Comparison of ENCODE assay signal across 19 cellular contexts in genomic region chr11:77303328-77303727, GRCh38. TPM values are rescaled to one million over a fixed set of nuclear protein-coding genes. Genes with fewer than 3 reads are reported as not detected.
DNase-seq lines count a peak whose midpoint lies in the region; ATAC-seq, FAIRE-seq and TF ChIP-seq lines count a peak whose summit lies in the region.
"Had no signal": no experiment of that assay in that cellular context is flagged by ENCODE, and none has a peak within 500 bp of the region (broad histone marks: within the 10 kb centered on the region; RNA-seq: fewer than 3 reads in every experiment).

No MANE protein-coding gene starts in this region.

- POLR2A ChIA-PET in HepG2 (lab: Yijun Ruan, JAX) = no interaction called here

- no peak overlapping the region for H3K9ac ChIP-seq in HepG2 (ENCODE audit: insufficient read depth, low read depth, low read length)
- H3K9ac ChIP-seq: BLaER1 treated with 17β-estradiol and CSF1 and Interleukin-3, amounts not matched to agents 10 nM and 100 nM; GM23248 had no signal

- no peak for TF ChIP-seq RAD21 in HepG2 (CRISPR knock-in tag; IDR thresholded peaks at IDR 0.05)

- H3K27ac ChIP-seq in HepG2 (ENCODE audit: extremely low read length, insufficient read depth, low read length) (no peak overlapping the region), right lobe of liver (no peak overlapping the region), esophagus muscularis mucosa (replicated peaks in 1 of 4) (no peak overlapping the region), hepatocyte (no peak overlapping the region)
- H3K27ac ChIP-seq: BLaER1 treated with 17β-estradiol and CSF1 and Interleukin-3, amounts not matched to agents 10 nM and 100 nM; GM23248 had no signal

- no peaks in the 10 kb centered on the region for H3K9me2 ChIP-seq in hepatocyte (replicated peaks; ENCODE audit: insufficient read depth)

- ATAC-seq in HepG2 = peak; percentile 58; the same call in 2 of the 3 replicates
- no peak for ATAC-seq in right lobe of liver
- ATAC-seq: GM12878 had no signal

- H3K79me2 ChIP-seq in HepG2 (ENCODE audit: insufficient read depth, low read length) (no peaks in the 10 kb centered on the region), hepatocyte (no peaks in the 10 kb centered on the region)

- H3K4me1 ChIP-seq in HepG2 (ENCODE audit: insufficient read depth, low read length) = peaks cover 40% of the 10 kb centered on the region
- H3K4me1 ChIP-seq in right lobe of liver = peaks cover 0 to 5% (median 0%) of the 10 kb centered on the region in 4 donors
- H3K4me1 ChIP-seq in esophagus muscularis mucosa = no peaks in the 10 kb centered on the region
- no peaks in the 10 kb centered on the region for H3K4me1 ChIP-seq in hepatocyte (ENCODE audit: insufficient read depth)
- H3K4me1 ChIP-seq: BLaER1 treated with 17β-estradiol and CSF1 and Interleukin-3, amounts not matched to agents 10 nM and 100 nM had no signal

- FAIRE-seq in HepG2 (lab: Jason Lieb, UNC) = no peak
- FAIRE-seq: GM12878, GM18507 had no signal

- DNase-seq in HepG2 (ENCODE audit: low spot score) = no peak
- no peak for DNase-seq in right lobe of liver
- DNase-seq in SK-N-DZ (ENCODE audit: low spot score) = peak; percentile 37
- peak; percentile 29 for DNase-seq in esophagus muscularis mucosa (ENCODE audit: extremely low spot score)
- DNase-seq in NCI-H2107 (lab: John Stamatoyannopoulos, UW) = no peak
- no peak for DNase-seq in GOT3 (lab: John Stamatoyannopoulos, UW)
- DNase-seq in hepatocyte (ENCODE audit: low spot score) = no peak
- DNase-seq: ACHN; CD4-positive, CD25-positive, alpha-beta regulatory T cell; DMS79; GM23248; HCEC 1CT had no signal

- 5% methylated on average over 2 of the region's 2 CpGs for WGBS in HepG2 (ENCODE audit: low lambda C conversion rate)
- 93% methylated on average over 2 of the region's 2 CpGs for WGBS in right lobe of liver (ENCODE audit: insufficient coverage, low coverage, low lambda C conversion rate, missing lambda C conversion rate)
- 84% methylated on average over 2 of the region's 2 CpGs for WGBS in esophagus muscularis mucosa
- 87% methylated on average over 2 of the region's 2 CpGs for WGBS in hepatocyte (ENCODE audit: low lambda C conversion rate, missing lambda C conversion rate)

- TF ChIP-seq POLR2A in HepG2 (IDR thresholded peaks at IDR 0.05; ENCODE audit: insufficient read depth in 1 of 2, low read depth in 2 of 2, low read length in 2 of 2) = no peak
- no peak for TF ChIP-seq POLR2A in right lobe of liver (IDR thresholded peaks at IDR 0.05)
- no peak for TF ChIP-seq POLR2A in esophagus muscularis mucosa (IDR thresholded peaks at IDR 0.05; ENCODE audit: low read depth)

- no peaks in the 10 kb centered on the region for H3K9me3 ChIP-seq in HepG2 (ENCODE audit: low read length)
- H3K9me3 ChIP-seq in right lobe of liver = no peaks in the 10 kb centered on the region
- H3K9me3 ChIP-seq in esophagus muscularis mucosa = no peaks in the 10 kb centered on the region
- no peaks in the 10 kb centered on the region for H3K9me3 ChIP-seq in hepatocyte (ENCODE audit: low read depth)

- H4K20me1 ChIP-seq in HepG2 (ENCODE audit: insufficient read depth, low read length) (no peaks in the 10 kb centered on the region), hepatocyte (ENCODE audit: insufficient read depth, poor library complexity, severe bottlenecking) (no peaks in the 10 kb centered on the region)
- H4K20me1 ChIP-seq: BLaER1 treated with 17β-estradiol and CSF1 and Interleukin-3, amounts not matched to agents 10 nM and 100 nM had no signal

- TF ChIP-seq EP300 in HepG2 (IDR thresholded peaks at IDR 0.05; ENCODE audit: low read depth in 2 of 2, low read length in 2 of 2) (no peak), HepG2 (CRISPR knock-in tag; IDR thresholded peaks at IDR 0.05; ENCODE audit: borderline replicate concordance) (no peak), esophagus muscularis mucosa (IDR thresholded peaks at IDR 0.05) (no peak)

- no peaks in the 10 kb centered on the region for H3K27me3 ChIP-seq in HepG2 (ENCODE audit: control insufficient read depth in 1 of 2, insufficient read depth in 2 of 2, low read length in 2 of 2)
- no peaks in the 10 kb centered on the region for H3K27me3 ChIP-seq in right lobe of liver
- H3K27me3 ChIP-seq in esophagus muscularis mucosa = no peaks in the 10 kb centered on the region
- no peaks in the 10 kb centered on the region for H3K27me3 ChIP-seq in hepatocyte
- H3K27me3 ChIP-seq: BLaER1 treated with 17β-estradiol and CSF1 and Interleukin-3, amounts not matched to agents 10 nM and 100 nM had no signal

- H2AFZ ChIP-seq in HepG2 (ENCODE audit: low read length) = no peak overlapping the region
- H2AFZ ChIP-seq in hepatocyte = no peak overlapping the region
- H2AFZ ChIP-seq: GM23248 had no signal

- TF ChIP-seq CTCF in HepG2 (CRISPR knock-in tag; IDR thresholded peaks at IDR 0.05) = no peak
- no peak for TF ChIP-seq CTCF in right lobe of liver (IDR thresholded peaks at IDR 0.05)
- TF ChIP-seq CTCF in esophagus muscularis mucosa (IDR thresholded peaks at IDR 0.05) = no peak
- no peak for TF ChIP-seq CTCF in hepatocyte (IDR thresholded peaks at IDR 0.05; ENCODE audit: poor library complexity)

- no TSS peak for BruUV-seq in HepG2 (replicated peaks; lab: Mats Ljungman, UMichigan)

- CTCF ChIA-PET in HepG2 (lab: Yijun Ruan, JAX; ENCODE audit: low intra/inter-chr PET ratio, low total read pairs) = no interaction called here

- no peak overlapping the region for H3K4me2 ChIP-seq in HepG2 (ENCODE audit: low read depth, low read length)
- H3K4me2 ChIP-seq in hepatocyte = no peak overlapping the region
- H3K4me2 ChIP-seq: BLaER1 treated with 17β-estradiol and CSF1 and Interleukin-3, amounts not matched to agents 10 nM and 100 nM had no signal

- in situ Hi-C loops in HepG2 (cut with HindIII; ENCODE audit: extremely low pct_ligation_motif_present, low pct_unique_long_range_greater_than_20kb) = no loop called here

- H3K36me3 ChIP-seq in HepG2 (replicated peaks in 1 of 2; ENCODE audit: control insufficient read depth in 1 of 2, insufficient read depth in 2 of 2, low read length in 2 of 2) (no peaks in the 10 kb centered on the region), right lobe of liver (no peaks in the 10 kb centered on the region), esophagus muscularis mucosa (no peaks in the 10 kb centered on the region), hepatocyte (replicated peaks; ENCODE audit: insufficient read depth, low read depth) (no peaks in the 10 kb centered on the region)
- H3K36me3 ChIP-seq: BLaER1 treated with 17β-estradiol and CSF1 and Interleukin-3, amounts not matched to agents 10 nM and 100 nM had no signal

- no peak overlapping the region for H3K4me3 ChIP-seq in HepG2 (replicated peaks in 1 of 3; ENCODE audit: insufficient read depth in 1 of 3, low read depth in 2 of 3, low read length in 3 of 3)
- no peak overlapping the region for H3K4me3 ChIP-seq in right lobe of liver
- H3K4me3 ChIP-seq in esophagus muscularis mucosa = no peak overlapping the region
- no peak overlapping the region for H3K4me3 ChIP-seq in hepatocyte
- H3K4me3 ChIP-seq: BLaER1 treated with 17β-estradiol and CSF1 and Interleukin-3, amounts not matched to agents 10 nM and 100 nM; GM12878; GM23248 had no signal

- intact Hi-C loops in HepG2 (cut with micrococcal nuclease; ENCODE audit: unreplicated experiment) = no loop called here
- intact Hi-C loops in right lobe of liver (cut with DNase I) = no loop called here
- intact Hi-C loops in esophagus muscularis mucosa (cut with DNase I) = no loop called here

TF ChIP-seq in HepG2, 621 proteins besides CTCF, POLR2A, EP300 and RAD21 (continues in another document):
- TF ChIP-seq ZNF20 (CRISPR knock-in tag; IDR thresholded peaks at IDR 0.05) (no peak), KDM2A (CRISPR knock-in tag; IDR thresholded peaks at IDR 0.05; ENCODE audit: borderline replicate concordance, low read depth) (no peak), HMG20A (CRISPR knock-in tag; IDR thresholded peaks at IDR 0.05; ENCODE audit: borderline replicate concordance) (no peak), IRF9 (CRISPR knock-in tag; IDR thresholded peaks at IDR 0.05; ENCODE audit: borderline replicate concordance) (no peak)

RNA-seq across cellular contexts. Expression of gene GDPD4, which starts 1.8 kb away (rescaled TPM):
- total RNA-seq in HepG2 (2016; rRNA removed; fragmentation: Illumina TruSeq; extraction: Trizol) (not detected in 2 replicates), right lobe of liver (under 1 TPM in 4 of 6 experiments, not detected in 2; 0.29 to 0.53 (median 0.44) TPM), esophagus muscularis mucosa (not detected), hepatocyte (0.20 and 0.47 TPM in 2 replicates)
- total RNA-seq in HepG2 (2016; cell fraction: cytosol; rRNA removed; fragmentation: Illumina TruSeq; extraction: Trizol; ENCODE audit: low read depth) = not detected in 2 replicates
- total RNA-seq in HepG2 (2016; cell fraction: insoluble cytoplasmic fraction; rRNA removed; fragmentation: Illumina TruSeq; extraction: Trizol) = not detected in 2 replicates
- not detected in 2 replicates for total RNA-seq in HepG2 (2016; cell fraction: membrane; rRNA removed; fragmentation: Illumina TruSeq; extraction: Trizol)
- total RNA-seq in HepG2 (2016; cell fraction: nucleus; rRNA removed; fragmentation: Illumina TruSeq; extraction: Trizol) = not detected in 2 replicates
- polyA plus RNA-seq in HepG2 (2011; rRNA removed) (not detected in 2 replicates), hepatocyte (0.57 and 1.1 TPM in 2 replicates)
- not detected in 2 replicates for polyA plus RNA-seq in HepG2 (2011; cell fraction: cytosol; rRNA removed)
- not detected in 2 replicates for polyA plus RNA-seq in HepG2 (2011; cell fraction: nucleus; rRNA removed)
- 0.12 TPM in 1 of 2 replicates, not detected in the other for polyA plus RNA-seq in HepG2 (2012)
- not detected in 2 replicates for polyA plus RNA-seq in HepG2 (2016; cell fraction: cytosol; fragmentation: Illumina TruSeq; extraction: Trizol; ENCODE audit: low read depth)
- not detected in 2 replicates for polyA plus RNA-seq in HepG2 (2016; cell fraction: insoluble cytoplasmic fraction; fragmentation: Illumina TruSeq; extraction: Trizol; ENCODE audit: low read depth)
- not detected in 2 replicates for polyA plus RNA-seq in HepG2 (2016; cell fraction: membrane; fragmentation: Illumina TruSeq; extraction: Trizol; ENCODE audit: low read depth)
- polyA plus RNA-seq in HepG2 (2016; cell fraction: nucleus; fragmentation: Illumina TruSeq; extraction: Trizol; ENCODE audit: insufficient read depth, low read depth) = not detected in 2 replicates
- polyA minus RNA-seq in HepG2 (2011; rRNA and poly(A)+ RNA removed; ENCODE audit: low replicate concordance) = not detected in 2 replicates
- polyA minus RNA-seq in HepG2 (2011; cell fraction: cytosol; rRNA and poly(A)+ RNA removed) = not detected in 2 replicates
- polyA minus RNA-seq in HepG2 (2011; cell fraction: nucleus; rRNA and poly(A)+ RNA removed) = not detected in 2 replicates
- not detected in 2 replicates for polyA plus RNA-seq in SK-N-DZ (2014; cell fraction: cytosol; rRNA removed)
- polyA plus RNA-seq in SK-N-DZ (2014; cell fraction: nucleus; rRNA removed) = not detected in 2 replicates
- total RNA-seq: A172; CD4-positive, CD25-positive, alpha-beta regulatory T cell; G401; GM23248; HT-29 had no signal
- polyA plus RNA-seq: CD4-positive, CD25-positive, alpha-beta regulatory T cell; GM12878; GM23248; IgD-negative memory B cell had no signal

Comparison
In these comparisons a context has a peak if more than half of its experiments do, and no peak if none do; other contexts are left out.
1. DNase-seq: peak in SK-N-DZ (single experiment) and esophagus muscularis mucosa (single experiment); none in HepG2 (single experiment), right lobe of liver (0 of 3), NCI-H2107 (single experiment), GOT3 (single experiment) and hepatocyte (single experiment).